Comparison of ENCODE assay signal across 9 cellular contexts in the genomic region with DNA sequence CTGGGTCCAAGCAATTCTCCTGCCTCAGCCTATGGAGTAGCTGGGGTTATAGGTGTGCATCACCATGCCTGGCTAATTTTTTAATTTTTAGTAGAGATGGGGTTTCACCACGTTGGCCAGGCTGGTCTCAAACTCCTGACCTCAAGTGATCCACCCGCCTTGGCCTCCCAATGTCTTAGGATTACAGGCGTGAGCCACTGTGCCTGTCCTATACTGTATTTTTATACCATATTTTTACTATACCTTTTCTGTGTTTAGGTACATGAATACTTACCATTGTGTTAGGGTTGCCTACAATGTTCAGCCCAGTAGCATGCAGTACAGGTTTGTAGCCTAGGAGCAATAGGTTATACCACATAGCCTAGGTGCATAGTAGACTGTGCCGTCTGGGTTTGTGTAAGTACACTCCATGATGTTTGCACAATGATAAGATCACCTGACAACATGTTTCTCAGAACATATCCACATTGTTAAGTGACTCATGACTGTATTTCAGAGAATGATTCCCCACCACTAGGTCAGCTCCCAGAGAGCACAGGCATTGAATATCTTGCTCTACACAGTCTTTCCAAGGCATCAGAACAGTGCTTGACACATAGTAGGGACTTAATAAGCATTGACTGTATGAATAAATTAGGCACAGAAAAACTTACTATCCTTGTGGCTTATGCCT. TPM values are rescaled to one million over a fixed set of nuclear protein-coding genes. Genes with fewer than 3 reads are reported as not detected.
A peak's percentile ranks its signal among the peaks of the same experiment; 100 is the strongest.
DNase-seq lines count a peak whose midpoint lies in the region; ATAC-seq lines count a peak whose summit lies in the region.
"Had no signal": no experiment of that assay in that cellular context is flagged by ENCODE, and none has a peak within 500 bp of the region (broad histone marks: within the 10 kb centered on the region; RNA-seq: fewer than 3 reads in every experiment).

No MANE protein-coding gene starts in this region.

- H3K27me3 ChIP-seq in rectal smooth muscle tissue (ENCODE audit: control insufficient read depth, insufficient read depth, low read length) = no peaks in the 10 kb centered on the region

- peaks cover 13% of the 10 kb centered on the region for H3K4me1 ChIP-seq in rectal smooth muscle tissue (ENCODE audit: control insufficient read depth, insufficient read depth, low read length)

- H3K27ac ChIP-seq in epithelial cell of prostate = peak overlapping the region; percentile 65
- peak overlapping the region; percentile 68 for H3K27ac ChIP-seq in rectal smooth muscle tissue (ENCODE audit: low read depth, low read length)

- DNase-seq in NCI-H146 (lab: John Stamatoyannopoulos, UW) = peak; percentile 30
- no peak for DNase-seq in NCI-H146 treated with DMSO at 0.1 percent for 48 hours (lab: John Stamatoyannopoulos, UW; ENCODE audit: unreplicated experiment)
- DNase-seq in NCI-H526 treated with DMSO at 0.1 percent for 48 hours (lab: John Stamatoyannopoulos, UW) = peak; percentile 22
- peak; percentile 79 for DNase-seq in epithelial cell of prostate (ENCODE audit: low read depth, low spot score)
- DNase-seq in Right ventricle myocardium inferior (ENCODE audit: missing footprints) = no peak
- no peak for DNase-seq in stimulated activated CD4-positive, alpha-beta T cell treated with anti-CD3 and anti-CD28 coated beads, Interleukin-15, amount 100 ng/mL, for 24 hours
- DNase-seq: Kasumi-1 had no signal

- no peaks in the 10 kb centered on the region for H3K36me3 ChIP-seq in rectal smooth muscle tissue (ENCODE audit: control insufficient read depth, insufficient read depth, low read length)

- H3K4me3 ChIP-seq in rectal smooth muscle tissue (ENCODE audit: low read length) = no peak overlapping the region

- intact Hi-C loops in Right ventricle myocardium inferior (cut with DNase I) = no loop called here

- no peak overlapping the region for H3K9ac ChIP-seq in rectal smooth muscle tissue (ENCODE audit: low read length)

- no peak for ATAC-seq in Right ventricle myocardium inferior
- ATAC-seq in HG03469 (IDR thresholded peaks at IDR 0.05; ENCODE audit: unreplicated experiment) = no peak

RNA-seq across cellular contexts. Expression of gene CITED4, which starts 6.0 kb away (rescaled TPM):
- total RNA-seq in Right ventricle myocardium inferior = 40.6 TPM

Comparison
In these comparisons a context has a peak if more than half of its experiments do, and no peak if none do; other contexts are left out.
1. DNase-seq: peak in NCI-H146 (single experiment), NCI-H526 treated with DMSO at 0.1 percent for 48 hours (single experiment) and epithelial cell of prostate (single experiment); none in NCI-H146 treated with DMSO at 0.1 percent for 48 hours (single experiment), Right ventricle myocardium inferior (single experiment) and stimulated activated CD4-positive, alpha-beta T cell treated with anti-CD3 and anti-CD28 coated beads, Interleukin-15, amount 100 ng/mL, for 24 hours (single experiment).